In genomic region chr15:60002528-60003218, GRCh38 we compare ENCODE assay signal across 1 cellular context.
TF ChIP-seq lines count a peak whose summit lies in the region.

No MANE protein-coding gene starts in this region.

TF ChIP-seq in H1, 55 proteins besides CTCF, POLR2A, EP300 and RAD21:
- TF ChIP-seq EZH2 (IDR thresholded peaks at IDR 0.05; ENCODE audit: low read depth, low read length, severe bottlenecking) = peak; percentile 61
- TF ChIP-seq SUZ12 (IDR thresholded peaks at IDR 0.05; ENCODE audit: low read length) = peak; percentile 42
- TF ChIP-seq SRF (IDR thresholded peaks at IDR 0.05; ENCODE audit: low read depth, low read length) = no peak
- no peak for TF ChIP-seq TCF12 (IDR thresholded peaks at IDR 0.05; ENCODE audit: low read depth, low read length)
